In genomic region chr1:228527596-228527995, GRCh38 we compare ENCODE assay signal across 16 cellular contexts.
"Had no signal": no experiment of that assay in that cellular context is flagged by ENCODE, and none has a peak within 500 bp of the region (broad histone marks: within the 10 kb centered on the region; RNA-seq: fewer than 3 reads in every experiment).

No MANE protein-coding gene starts in this region.

- H3K9me3 ChIP-seq: prostate gland, stomach, testis, upper lobe of right lung had no signal

- H3K4me3 ChIP-seq: prostate gland, stomach, testis, upper lobe of right lung had no signal

- H3K27me3 ChIP-seq: testis, upper lobe of right lung had no signal

- H3K4me3 Mint-ChIP-seq: activated T-helper 17 cell treated with anti-CD3 and anti-CD28 coated beads, Interleukin-2, amount 50 U/mL, for 72 hours; effector memory CD8-positive, alpha-beta T cell; nephron progenitor cell had no signal

- H3K27ac Mint-ChIP-seq: activated T-helper 17 cell treated with anti-CD3 and anti-CD28 coated beads, Interleukin-2, amount 50 U/mL, for 72 hours; effector memory CD8-positive, alpha-beta T cell; nephron progenitor cell had no signal

- DNase-seq: activated naive CD4-positive, alpha-beta T cell treated with Interleukin-2 at 50 U/mL for 16 hours; aorta; cerebellar nuclear complex; dermis blood vessel endothelial cell; effector memory CD8-positive, alpha-beta T cell; foreskin keratinocyte; glutamatergic neuron; nephron progenitor cell; stimulated activated CD4-positive, alpha-beta T cell treated with anti-CD3 and anti-CD28 coated beads, Interleukin-12 subunit alpha, Interleukin-12 subunit beta, amount 100 ng/mL, for 4 hours; stimulated activated CD4-positive, alpha-beta T cell treated with anti-CD3 and anti-CD28 coated beads, Interleukin-2, amount 100 ng/mL, for 24 hours; stomach; testis had no signal

- H3K36me3 ChIP-seq: prostate gland, stomach, upper lobe of right lung had no signal

- H3K4me1 ChIP-seq: foreskin keratinocyte, prostate gland, testis, upper lobe of right lung had no signal

- H3K9me3 Mint-ChIP-seq: activated T-helper 17 cell treated with anti-CD3 and anti-CD28 coated beads, Interleukin-2, amount 50 U/mL, for 72 hours; effector memory CD8-positive, alpha-beta T cell had no signal

- ATAC-seq: activated CD4-positive, CD25-positive, alpha-beta regulatory T cell treated with anti-CD3 and anti-CD28 coated beads, Interleukin-2, amount 50 U/mL, for 24 hours; activated T-helper 17 cell treated with anti-CD3 and anti-CD28 coated beads, Interleukin-2, amount 50 U/mL, for 72 hours; effector memory CD8-positive, alpha-beta T cell; foreskin keratinocyte; upper lobe of right lung had no signal

- H3K4me1 Mint-ChIP-seq: activated T-helper 17 cell treated with anti-CD3 and anti-CD28 coated beads, Interleukin-2, amount 50 U/mL, for 72 hours; nephron progenitor cell had no signal

- H3K27ac ChIP-seq: foreskin keratinocyte, prostate gland, stomach, testis, upper lobe of right lung had no signal
